Comparison of ENCODE assay signal across 13 cellular contexts in the genomic region with DNA sequence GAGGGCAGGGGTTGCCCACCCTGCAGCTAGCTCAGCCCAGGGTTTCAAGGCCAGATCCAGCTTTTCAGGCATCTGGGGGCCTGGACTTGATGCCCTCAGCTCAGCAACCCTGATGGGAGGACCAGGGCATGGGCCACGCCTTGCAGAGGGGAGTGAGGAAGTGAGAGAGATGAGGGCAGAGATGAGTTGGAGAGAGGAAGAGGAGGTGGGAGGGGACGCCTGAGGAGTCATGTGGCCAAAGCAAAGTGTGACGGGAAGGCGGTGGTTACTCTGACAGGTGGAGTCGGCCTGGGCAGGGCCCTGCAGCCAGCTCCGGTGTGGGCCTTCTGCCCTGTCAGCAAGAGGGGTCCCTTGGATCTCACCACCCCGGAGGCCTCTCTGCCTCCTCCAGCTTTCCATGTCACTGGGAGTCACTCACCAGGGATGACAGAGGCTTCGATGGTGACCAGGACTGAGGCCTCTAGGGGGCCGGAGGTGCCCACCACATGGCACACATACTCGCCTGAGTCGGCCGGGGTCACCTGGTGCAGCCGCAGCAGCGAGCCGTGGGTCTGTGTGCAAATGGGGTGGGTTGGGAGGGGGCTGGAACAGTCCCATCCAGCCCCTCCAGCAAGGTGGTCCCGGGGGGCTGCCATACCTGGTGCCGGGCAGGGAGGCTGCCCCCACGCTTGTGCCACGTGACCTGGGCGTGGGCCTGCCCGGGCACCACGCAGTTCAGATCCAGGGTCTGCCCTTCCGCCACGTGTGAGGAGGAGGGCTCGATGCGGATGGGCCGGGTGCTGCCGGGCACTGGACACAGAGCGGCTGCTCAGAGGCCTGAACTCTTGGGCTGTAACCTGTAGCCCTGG. TPM values are rescaled to one million over a fixed set of nuclear protein-coding genes. Genes with fewer than 3 reads are reported as not detected.
A peak's percentile ranks its signal among the peaks of the same experiment; 100 is the strongest.
DNase-seq lines count a peak whose midpoint lies in the region; ATAC-seq and TF ChIP-seq lines count a peak whose summit lies in the region.
"Had no signal": no experiment of that assay in that cellular context is flagged by ENCODE, and none has a peak within 500 bp of the region (broad histone marks: within the 10 kb centered on the region; RNA-seq: fewer than 3 reads in every experiment).

No MANE protein-coding gene starts in this region.

- H3K4me3 ChIP-seq in GM06990 (replicated peaks; ENCODE audit: low read depth, low read length), result no peak overlapping the region
- no peak overlapping the region for H3K4me3 ChIP-seq in CD8-positive, alpha-beta memory T cell (ENCODE audit: low read length)

- H3K9me3 Mint-ChIP-seq in activated B cell treated with CpG ODN at 0.5 μM for 24 hours, result no peaks in the 10 kb centered on the region
- no peaks in the 10 kb centered on the region for H3K9me3 Mint-ChIP-seq in CD8-positive, alpha-beta memory T cell
- H3K9me3 Mint-ChIP-seq: WTC11 had no signal

- no peak overlapping the region for H3K27ac ChIP-seq in CD8-positive, alpha-beta memory T cell (ENCODE audit: low read depth, low read length)

- peak overlapping the region; percentile 22 for H3K27ac Mint-ChIP-seq in activated B cell treated with CpG ODN at 0.5 μM for 24 hours
- H3K27ac Mint-ChIP-seq in CD8-positive, alpha-beta memory T cell, result no peak overlapping the region
- H3K27ac Mint-ChIP-seq: WTC11 had no signal

- CTCF ChIA-PET in activated B cell treated with CpG ODN at 0.5 μM for 24 hours (lab: Charles Lee), result no interaction called here
- CTCF ChIA-PET in CD8-positive, alpha-beta memory T cell (lab: Charles Lee), result no interaction called here

- ATAC-seq in HG03442 (IDR thresholded peaks at IDR 0.05; ENCODE audit: unreplicated experiment) (peak; percentile 53), activated B cell treated with CpG ODN at 0.5 μM for 24 hours (ENCODE audit: low read depth) (peak; percentile 98), omental fat pad (ENCODE audit: low FRiP score) (no peak)
- ATAC-seq: right cardiac atrium, WTC11 had no signal

- peaks cover 11% of the 10 kb centered on the region for H3K4me1 Mint-ChIP-seq in activated B cell treated with CpG ODN at 0.5 μM for 24 hours
- H3K4me1 Mint-ChIP-seq in CD8-positive, alpha-beta memory T cell, result peaks cover 0 to 2% (median 1%) of the 10 kb centered on the region in 3 donors
- H3K4me1 Mint-ChIP-seq: WTC11 had no signal

- H3K27me3 ChIP-seq in GM06990 (replicated peaks; ENCODE audit: control insufficient read depth, insufficient read depth, low read length), result no peaks in the 10 kb centered on the region
- no peaks in the 10 kb centered on the region for H3K27me3 ChIP-seq in CD8-positive, alpha-beta memory T cell (ENCODE audit: insufficient read depth, low read length, poor library complexity, severe bottlenecking)

- no peaks in the 10 kb centered on the region for H3K36me3 ChIP-seq in GM06990 (ENCODE audit: control insufficient read depth, insufficient read depth, low read length)
- H3K36me3 ChIP-seq in CD8-positive, alpha-beta memory T cell (ENCODE audit: insufficient read depth, low read length), result no peaks in the 10 kb centered on the region

- no peaks in the 10 kb centered on the region for H3K27me3 Mint-ChIP-seq in activated B cell treated with CpG ODN at 0.5 μM for 24 hours
- no peaks in the 10 kb centered on the region for H3K27me3 Mint-ChIP-seq in CD8-positive, alpha-beta memory T cell

- H3K9me3 ChIP-seq in CD8-positive, alpha-beta memory T cell (ENCODE audit: low read length), result no peaks in the 10 kb centered on the region

- intact Hi-C loops in activated B cell treated with CpG ODN at 0.5 μM for 24 hours (cut with micrococcal nuclease), result loop anchor here (1.0 kb wide), 1 partner anchor 14 kb away; no protein-coding TSS in a partner anchor

- POLR2A ChIA-PET in activated B cell treated with CpG ODN at 0.5 μM for 24 hours (lab: Charles Lee), result no interaction called here
- POLR2A ChIA-PET in CD8-positive, alpha-beta memory T cell (lab: Charles Lee), result no interaction called here

- DNase-seq in GM06990 (ENCODE audit: extremely low read depth, insufficient read length) (peak; percentile 50), activated B cell treated with CpG ODN at 0.5 μM for 24 hours (no peak), NCI-H1930 (lab: John Stamatoyannopoulos, UW) (no peak), NCI-H2171 (lab: John Stamatoyannopoulos, UW) (no peak), omental fat pad (ENCODE audit: low spot score) (no peak)
- DNase-seq in CD8-positive, alpha-beta memory T cell, result no peak
- DNase-seq: activated gamma-delta T cell treated with Interleukin-2 at 50 U/mL for 16 hours, cerebellar nuclear complex, SHP77 treated with DMSO at 0.1 percent for 48 hours had no signal

- peak overlapping the region; percentile 29 for H3K4me3 Mint-ChIP-seq in activated B cell treated with CpG ODN at 0.5 μM for 24 hours
- no peak overlapping the region for H3K4me3 Mint-ChIP-seq in CD8-positive, alpha-beta memory T cell
- H3K4me3 Mint-ChIP-seq: WTC11 had no signal

- no peaks in the 10 kb centered on the region for H3K36me3 Mint-ChIP-seq in activated B cell treated with CpG ODN at 0.5 μM for 24 hours (ENCODE audit: low read depth)
- H3K36me3 Mint-ChIP-seq in CD8-positive, alpha-beta memory T cell, result no peaks in the 10 kb centered on the region

- peak; percentile 58 for TF ChIP-seq POLR2A in GM19193 (IDR thresholded peaks at IDR 0.05; ENCODE audit: extremely low read depth, insufficient read depth, insufficient read length)

- no peak for TF ChIP-seq CTCF in GM06990 (IDR thresholded peaks at IDR 0.05; ENCODE audit: insufficient read depth, low read length, poor library complexity, severe bottlenecking)
- TF ChIP-seq CTCF in activated B cell treated with CpG ODN at 0.5 μM for 24 hours (IDR thresholded peaks at IDR 0.05), result no peak
- no peak for TF ChIP-seq CTCF in omental fat pad (IDR thresholded peaks at IDR 0.05)

- no peaks in the 10 kb centered on the region for H3K4me1 ChIP-seq in CD8-positive, alpha-beta memory T cell (ENCODE audit: insufficient read depth, low read length)

RNA-seq across cellular contexts. Expression of a gene that starts 40.4 kb away (rescaled TPM):
- total RNA-seq in activated B cell treated with CpG ODN at 0.5 μM for 24 hours (0.64 and 0.67 TPM in 2 replicates), omental fat pad (not detected)
- total RNA-seq in CD8-positive, alpha-beta memory T cell, result not detected
- polyA plus RNA-seq in CD8-positive, alpha-beta memory T cell, result not detected
